Comparison of ENCODE assay signal across 17 cellular contexts in genomic region chr1:61114178-61114870, GRCh38.
"Had no signal": no experiment of that assay in that cellular context is flagged by ENCODE, and none has a peak within 500 bp of the region (broad histone marks: within the 10 kb centered on the region; RNA-seq: fewer than 3 reads in every experiment).

No MANE protein-coding gene starts in this region.

- H3K27me3 ChIP-seq: esophagus squamous epithelium, sigmoid colon, testis, tibial nerve had no signal

- H3K4me3 ChIP-seq: esophagus squamous epithelium, sigmoid colon, skin epidermis, testis, tibial nerve had no signal

- H3K27ac ChIP-seq: skin epidermis, testis had no signal

- H3K27ac Mint-ChIP-seq: immature natural killer cell; naive thymus-derived CD4-positive, alpha-beta T cell; nephron progenitor cell; stimulated activated naive B cell treated with anti-CD40 and anti-IgM and Interleukin-4, amounts not matched to agents 10 μg/mL and 1 μg/mL and 100 μg/mL, for 72 hours; stimulated activated naive CD8-positive, alpha-beta T cell treated with anti-CD3 and anti-CD28 coated beads, Interleukin-15, amount 100 ng/mL, for 72 hours had no signal

- H3K9me3 ChIP-seq: esophagus squamous epithelium, sigmoid colon, testis, tibial nerve had no signal

- H3K4me1 Mint-ChIP-seq: immature natural killer cell; stimulated activated naive B cell treated with anti-CD40 and anti-IgM and Interleukin-4, amounts not matched to agents 10 μg/mL and 1 μg/mL and 100 μg/mL, for 72 hours; stimulated activated naive CD8-positive, alpha-beta T cell treated with anti-CD3 and anti-CD28 coated beads, Interleukin-15, amount 100 ng/mL, for 72 hours had no signal

- FAIRE-seq: kidney had no signal

- ATAC-seq: left cardiac atrium; naive thymus-derived CD4-positive, alpha-beta T cell; stimulated activated naive B cell treated with anti-CD40 and anti-IgM and Interleukin-4, amounts not matched to agents 10 μg/mL and 1 μg/mL and 100 μg/mL, for 72 hours; stimulated activated naive CD8-positive, alpha-beta T cell treated with anti-CD3 and anti-CD28 coated beads, Interleukin-15, amount 100 ng/mL, for 72 hours had no signal

- H3K36me3 Mint-ChIP-seq: stimulated activated naive B cell treated with anti-CD40 and anti-IgM and Interleukin-4, amounts not matched to agents 10 μg/mL and 1 μg/mL and 100 μg/mL, for 72 hours had no signal

- DNase-seq: dermis blood vessel endothelial cell; esophagus squamous epithelium; foreskin fibroblast; immature natural killer cell; kidney; left cardiac atrium; mammary epithelial cell; naive thymus-derived CD4-positive, alpha-beta T cell; nephron progenitor cell; sigmoid colon; stimulated activated CD4-positive, alpha-beta T cell treated with anti-CD3 and anti-CD28 coated beads, Interleukin-2, amount 100 ng/mL, for 24 hours; stimulated activated CD4-positive, alpha-beta T cell treated with anti-CD3 and anti-CD28 coated beads, Interleukin-4, amount 100 ng/mL, for 4 hours; stimulated activated naive B cell treated with anti-CD40 and anti-IgM and Interleukin-4, amounts not matched to agents 10 μg/mL and 1 μg/mL and 100 μg/mL, for 72 hours; stimulated activated naive CD8-positive, alpha-beta T cell treated with anti-CD3 and anti-CD28 coated beads, Interleukin-15, amount 100 ng/mL, for 72 hours; testis had no signal

- H3K9me3 Mint-ChIP-seq: immature natural killer cell; nephron progenitor cell; stimulated activated naive B cell treated with anti-CD40 and anti-IgM and Interleukin-4, amounts not matched to agents 10 μg/mL and 1 μg/mL and 100 μg/mL, for 72 hours; stimulated activated naive CD8-positive, alpha-beta T cell treated with anti-CD3 and anti-CD28 coated beads, Interleukin-15, amount 100 ng/mL, for 72 hours had no signal

- H3K36me3 ChIP-seq: esophagus squamous epithelium, sigmoid colon, tibial nerve had no signal

- H3K27me3 Mint-ChIP-seq: stimulated activated naive CD8-positive, alpha-beta T cell treated with anti-CD3 and anti-CD28 coated beads, Interleukin-15, amount 100 ng/mL, for 72 hours had no signal

- H3K4me3 Mint-ChIP-seq: immature natural killer cell; naive thymus-derived CD4-positive, alpha-beta T cell; nephron progenitor cell; stimulated activated naive B cell treated with anti-CD40 and anti-IgM and Interleukin-4, amounts not matched to agents 10 μg/mL and 1 μg/mL and 100 μg/mL, for 72 hours; stimulated activated naive CD8-positive, alpha-beta T cell treated with anti-CD3 and anti-CD28 coated beads, Interleukin-15, amount 100 ng/mL, for 72 hours had no signal
